15 cellular contexts compared by ENCODE assay signal in genomic region chr20:59775221-59776055, GRCh38.
"Had no signal": no experiment of that assay in that cellular context is flagged by ENCODE, and none has a peak within 500 bp of the region (broad histone marks: within the 10 kb centered on the region; RNA-seq: fewer than 3 reads in every experiment).

No MANE protein-coding gene starts in this region.

- H3K27ac ChIP-seq: thoracic aorta had no signal

- H3K4me3 Mint-ChIP-seq: activated B cell treated with CpG ODN at 0.5 μM for 24 hours; activated CD4-positive, alpha-beta T cell treated with anti-CD3 and anti-CD28 coated beads, Interleukin-2, amount 10 ng/mL, durations not matched to agents 24 days and 14 days; activated CD8-positive, alpha-beta T cell treated with anti-CD3 and anti-CD28 coated beads for 36 hours; activated naive CD8-positive, alpha-beta T cell; naive B cell; neural crest cell; stimulated activated effector memory CD8-positive, alpha-beta T cell treated with anti-CD3 and anti-CD28 coated beads, Interleukin-12 subunit alpha, Interleukin-12 subunit beta, amount 100 ng/mL, for 72 hours; T-helper 2 cell treated with Interferon-gamma antibody and Interleukin-4, amounts not matched to agents 5 μg/mL and 100 μg/mL, for 36 hours had no signal

- H3K27me3 Mint-ChIP-seq: activated B cell treated with CpG ODN at 0.5 μM for 24 hours; activated CD4-positive, alpha-beta T cell treated with anti-CD3 and anti-CD28 coated beads, Interleukin-2, amount 10 ng/mL, durations not matched to agents 24 days and 14 days; activated CD8-positive, alpha-beta T cell treated with anti-CD3 and anti-CD28 coated beads for 36 hours; activated naive CD8-positive, alpha-beta T cell had no signal

- H3K4me3 ChIP-seq: dorsolateral prefrontal cortex, thoracic aorta had no signal

- H3K9me3 Mint-ChIP-seq: activated B cell treated with CpG ODN at 0.5 μM for 24 hours; activated CD4-positive, alpha-beta T cell treated with anti-CD3 and anti-CD28 coated beads, Interleukin-2, amount 10 ng/mL, durations not matched to agents 24 days and 14 days; activated CD8-positive, alpha-beta T cell treated with anti-CD3 and anti-CD28 coated beads for 36 hours; neural crest cell; stimulated activated effector memory CD8-positive, alpha-beta T cell treated with anti-CD3 and anti-CD28 coated beads, Interleukin-12 subunit alpha, Interleukin-12 subunit beta, amount 100 ng/mL, for 72 hours; T-helper 2 cell treated with Interferon-gamma antibody and Interleukin-4, amounts not matched to agents 5 μg/mL and 100 μg/mL, for 36 hours had no signal

- H3K36me3 ChIP-seq: thoracic aorta had no signal

- H3K27me3 ChIP-seq: dorsolateral prefrontal cortex had no signal

- H3K27ac Mint-ChIP-seq: activated B cell treated with CpG ODN at 0.5 μM for 24 hours; activated CD4-positive, alpha-beta T cell treated with anti-CD3 and anti-CD28 coated beads, Interleukin-2, amount 10 ng/mL, durations not matched to agents 24 days and 14 days; activated CD8-positive, alpha-beta T cell treated with anti-CD3 and anti-CD28 coated beads for 36 hours; activated naive CD8-positive, alpha-beta T cell; stimulated activated effector memory CD8-positive, alpha-beta T cell treated with anti-CD3 and anti-CD28 coated beads, Interleukin-12 subunit alpha, Interleukin-12 subunit beta, amount 100 ng/mL, for 72 hours; T-helper 2 cell treated with Interferon-gamma antibody and Interleukin-4, amounts not matched to agents 5 μg/mL and 100 μg/mL, for 36 hours had no signal

- H3K9me3 ChIP-seq: thoracic aorta had no signal

- H3K36me3 Mint-ChIP-seq: activated naive CD8-positive, alpha-beta T cell; naive B cell; stimulated activated effector memory CD8-positive, alpha-beta T cell treated with anti-CD3 and anti-CD28 coated beads, Interleukin-12 subunit alpha, Interleukin-12 subunit beta, amount 100 ng/mL, for 72 hours had no signal

- DNase-seq: activated B cell treated with CpG ODN at 0.5 μM for 24 hours; activated CD4-positive, alpha-beta T cell treated with anti-CD3 and anti-CD28 coated beads, Interleukin-2, amount 10 ng/mL, durations not matched to agents 24 days and 14 days; activated CD8-positive, alpha-beta T cell treated with anti-CD3 and anti-CD28 coated beads for 36 hours; foreskin melanocyte; left ventricle myocardium superior; naive B cell; stimulated activated CD4-positive, alpha-beta T cell treated with anti-CD3 and anti-CD28 coated beads, Interleukin-4, amount 100 ng/mL, for 24 hours had no signal

- H3K4me1 Mint-ChIP-seq: activated B cell treated with CpG ODN at 0.5 μM for 24 hours; activated CD4-positive, alpha-beta T cell treated with anti-CD3 and anti-CD28 coated beads, Interleukin-2, amount 10 ng/mL, durations not matched to agents 24 days and 14 days; stimulated activated effector memory CD8-positive, alpha-beta T cell treated with anti-CD3 and anti-CD28 coated beads, Interleukin-12 subunit alpha, Interleukin-12 subunit beta, amount 100 ng/mL, for 72 hours had no signal

- FAIRE-seq: bronchial epithelial cell had no signal

- ATAC-seq: activated CD8-positive, alpha-beta T cell treated with anti-CD3 and anti-CD28 coated beads for 36 hours; left ventricle myocardium superior; sciatic nerve; stimulated activated effector memory CD8-positive, alpha-beta T cell treated with anti-CD3 and anti-CD28 coated beads, Interleukin-12 subunit alpha, Interleukin-12 subunit beta, amount 100 ng/mL, for 72 hours had no signal
